In the genomic region with DNA sequence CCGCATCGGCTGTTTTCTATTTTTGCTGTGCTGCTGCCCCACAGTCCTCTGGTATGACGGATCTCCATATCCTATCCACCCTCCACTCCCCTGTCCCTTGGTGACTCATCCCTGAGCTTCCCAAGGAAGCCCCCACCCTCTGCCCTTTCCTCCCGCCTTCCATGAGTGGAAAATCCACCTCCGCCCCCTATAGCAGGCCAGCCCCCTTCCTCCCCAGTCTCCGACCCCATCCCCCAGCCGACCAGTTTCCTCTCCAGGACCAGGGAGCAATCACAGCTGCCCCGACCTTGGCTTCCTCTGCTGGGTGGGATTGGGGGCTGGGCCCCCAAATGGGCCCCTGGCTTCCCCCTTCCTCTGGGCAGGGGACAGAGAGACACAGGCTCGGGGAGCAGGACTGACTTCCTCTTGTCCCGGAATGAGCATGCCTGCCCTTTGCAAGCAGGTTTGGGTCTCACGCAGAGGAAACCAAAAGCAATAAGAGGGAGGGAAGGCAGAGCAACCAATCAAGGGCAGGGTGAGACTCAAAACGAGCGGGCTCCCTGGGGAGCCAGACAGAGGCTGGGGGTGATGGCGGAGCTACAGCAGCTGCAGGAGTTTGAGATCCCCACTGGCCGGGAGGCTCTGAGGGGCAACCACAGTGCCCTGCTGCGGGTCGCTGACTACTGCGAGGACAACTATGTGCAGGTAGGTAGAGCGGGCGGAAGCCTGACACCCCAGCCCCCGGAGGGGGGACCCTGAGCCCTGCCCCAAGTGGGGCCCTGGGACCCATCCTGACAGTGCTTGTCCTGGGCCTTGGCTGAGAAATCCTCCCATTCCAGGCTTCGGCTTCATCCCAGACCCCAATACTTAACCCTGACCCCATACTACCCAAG, we compare ENCODE assay signal across 9 cellular contexts. TPM values are rescaled to one million over a fixed set of nuclear protein-coding genes. Genes with fewer than 3 reads are reported as not detected.
DNase-seq lines count a peak whose midpoint lies in the region; ATAC-seq and TF ChIP-seq lines count a peak whose summit lies in the region.
"Had no signal": no experiment of that assay in that cellular context is flagged by ENCODE, and none has a peak within 500 bp of the region (broad histone marks: within the 10 kb centered on the region; RNA-seq: fewer than 3 reads in every experiment).

A gene with protein sequence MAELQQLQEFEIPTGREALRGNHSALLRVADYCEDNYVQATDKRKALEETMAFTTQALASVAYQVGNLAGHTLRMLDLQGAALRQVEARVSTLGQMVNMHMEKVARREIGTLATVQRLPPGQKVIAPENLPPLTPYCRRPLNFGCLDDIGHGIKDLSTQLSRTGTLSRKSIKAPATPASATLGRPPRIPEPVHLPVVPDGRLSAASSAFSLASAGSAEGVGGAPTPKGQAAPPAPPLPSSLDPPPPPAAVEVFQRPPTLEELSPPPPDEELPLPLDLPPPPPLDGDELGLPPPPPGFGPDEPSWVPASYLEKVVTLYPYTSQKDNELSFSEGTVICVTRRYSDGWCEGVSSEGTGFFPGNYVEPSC (plus strand): TSS at position 550 of the 872 bp plus-strand sequence. CDS start 18 bp downstream, at position 568.
A gene (minus strand): TSS at position 417 of the 872 bp plus-strand sequence. CDS start 3,152 bp downstream, outside the sequence.

- H3K27me3 ChIP-seq in WERI-Rb-1 (ENCODE audit: insufficient read depth, low read depth, severe bottlenecking), result no peaks in the 10 kb centered on the region
- no peaks in the 10 kb centered on the region for H3K27me3 ChIP-seq in vagina

- H3K27ac Mint-ChIP-seq in natural killer cell treated with Interleukin-12 subunit alpha and Interleukin-12 subunit beta and Interleukin-15 and Interleukin-18, amount 100 ng/mL, for 72 hours, result peak within 1 kb of the TSS; percentile 76 to 79

- ATAC-seq in Right ventricle myocardium inferior (peak; percentile 52), HG03159 (IDR thresholded peaks at IDR 0.05; ENCODE audit: unreplicated experiment) (peak; percentile 86)
- ATAC-seq in natural killer cell treated with Interleukin-12 subunit alpha and Interleukin-12 subunit beta and Interleukin-15 and Interleukin-18, amount 100 ng/mL, for 72 hours, result peak; percentile 90 to 91

- peaks cover 22% of the 10 kb centered on the region for H3K36me3 ChIP-seq in WERI-Rb-1
- no peaks in the 10 kb centered on the region for H3K36me3 ChIP-seq in vagina

- H3K36me3 Mint-ChIP-seq in natural killer cell treated with Interleukin-12 subunit alpha and Interleukin-12 subunit beta and Interleukin-15 and Interleukin-18, amount 100 ng/mL, for 72 hours, result peaks cover 6% of the 10 kb centered on the region

- peaks cover 62 to 67% of the 10 kb centered on the region in 2 donors for H3K4me1 Mint-ChIP-seq in natural killer cell treated with Interleukin-12 subunit alpha and Interleukin-12 subunit beta and Interleukin-15 and Interleukin-18, amount 100 ng/mL, for 72 hours (ENCODE audit: low read depth in 2 of 2)

- TF ChIP-seq POLR2A in vagina (IDR thresholded peaks at IDR 0.05), result peak in 1 of 2 donors; percentile 6

- TF ChIP-seq CTCF in WERI-Rb-1 (IDR thresholded peaks at IDR 0.05; ENCODE audit: low read depth, low read length) (no peak), vagina (IDR thresholded peaks at IDR 0.05) (no peak)

- H3K27ac ChIP-seq in WERI-Rb-1 (peak within 1 kb of the TSS; percentile 90), vagina (peak within 1 kb of the TSS; percentile 68)

- H3K9me3 ChIP-seq in WERI-Rb-1 (ENCODE audit: severe bottlenecking), result no peaks in the 10 kb centered on the region
- H3K9me3 ChIP-seq in vagina, result no peaks in the 10 kb centered on the region
- H3K9me3 ChIP-seq: Caco-2 had no signal

- intact Hi-C loops in Right ventricle myocardium inferior (cut with DNase I), result no loop called here
- intact Hi-C loops in cardiac septum (cut with DNase I), result no loop called here
- intact Hi-C loops in vagina (cut with DNase I), result no loop called here

- DNase-seq in Right ventricle myocardium inferior (ENCODE audit: missing footprints) (no peak), cardiac septum (ENCODE audit: low spot score) (no peak), WERI-Rb-1 (peak; percentile 67), vagina (ENCODE audit: extremely low spot score in 2 of 2) (no peak), NCI-H1417 treated with DMSO at 0.1 percent for 48 hours (lab: John Stamatoyannopoulos, UW) (no peak)
- DNase-seq in effector CD4-positive, alpha-beta T cell, result peak; percentile 44
- DNase-seq in natural killer cell treated with Interleukin-12 subunit alpha and Interleukin-12 subunit beta and Interleukin-15 and Interleukin-18, amount 100 ng/mL, for 72 hours (ENCODE audit: low spot score), result peak; percentile 81

- H3K27me3 Mint-ChIP-seq in natural killer cell treated with Interleukin-12 subunit alpha and Interleukin-12 subunit beta and Interleukin-15 and Interleukin-18, amount 100 ng/mL, for 72 hours, result no peaks in the 10 kb centered on the region

- H3K9me3 Mint-ChIP-seq in natural killer cell treated with Interleukin-12 subunit alpha and Interleukin-12 subunit beta and Interleukin-15 and Interleukin-18, amount 100 ng/mL, for 72 hours, result no peaks in the 10 kb centered on the region

- H3K4me3 Mint-ChIP-seq in natural killer cell treated with Interleukin-12 subunit alpha and Interleukin-12 subunit beta and Interleukin-15 and Interleukin-18, amount 100 ng/mL, for 72 hours, result peak within 1 kb of the TSS; percentile 90

- peaks cover 14% of the 10 kb centered on the region for H3K4me1 ChIP-seq in vagina
- H3K4me1 ChIP-seq: Caco-2 had no signal

- peak within 1 kb of the TSS; percentile 41 for H3K4me3 ChIP-seq in WERI-Rb-1 (ENCODE audit: low read depth, low read length)
- peak within 1 kb of the TSS; percentile 37 to 44 for H3K4me3 ChIP-seq in vagina

RNA-seq across cellular contexts. Expression of the first gene that starts in this region (rescaled TPM):
- total RNA-seq in Right ventricle myocardium inferior, result 6.3 TPM
- 6.0 TPM for total RNA-seq in cardiac septum
- 10 to 100 TPM; 26.9 to 54.1 TPM for total RNA-seq in natural killer cell treated with Interleukin-12 subunit alpha and Interleukin-12 subunit beta and Interleukin-15 and Interleukin-18, amount 100 ng/mL, for 72 hours
- 11.0 TPM for total RNA-seq in vagina
- total RNA-seq: Caco-2 had no signal

RNA-seq across cellular contexts. Expression of the second gene that starts in this region (rescaled TPM):
- total RNA-seq in Right ventricle myocardium inferior (2.5 TPM), cardiac septum (1.2 TPM), vagina (6.6 TPM)
- total RNA-seq in natural killer cell treated with Interleukin-12 subunit alpha and Interleukin-12 subunit beta and Interleukin-15 and Interleukin-18, amount 100 ng/mL, for 72 hours, result 10 to 100 TPM; 15.3 to 19.6 TPM
- total RNA-seq: Caco-2 had no signal

Comparison
In these comparisons a context has a peak if more than half of its experiments do, and no peak if none do; other contexts are left out.
1. DNase-seq: peak in WERI-Rb-1 (single experiment), effector CD4-positive, alpha-beta T cell (single experiment) and natural killer cell treated with Interleukin-12 subunit alpha and Interleukin-12 subunit beta and Interleukin-15 and Interleukin-18, amount 100 ng/mL, for 72 hours (single experiment); none in Right ventricle myocardium inferior (single experiment), cardiac septum (single experiment), vagina (0 of 2) and NCI-H1417 treated with DMSO at 0.1 percent for 48 hours (single experiment).
2. Peak in every context shown above with its lines, with median percentiles within 50 percentile points of each other: ATAC-seq.